In genomic region chr5:142915840-142916424, GRCh38 we compare ENCODE assay signal across 8 cellular contexts.
DNase-seq lines count a peak whose midpoint lies in the region; ATAC-seq lines count a peak whose summit lies in the region.

No MANE protein-coding gene starts in this region.

- ATAC-seq in GM21390 (IDR thresholded peaks at IDR 0.05; ENCODE audit: unreplicated experiment): peak; percentile 85
- no peak for ATAC-seq in HG03439 (IDR thresholded peaks at IDR 0.05; ENCODE audit: unreplicated experiment)

- in situ Hi-C loops in KBM-7 (cut with MboI; ENCODE audit: low pct_unique_long_range_greater_than_20kb, low sequenced_read_pairs): no loop called here

- DNase-seq in NCI-H2029 (lab: John Stamatoyannopoulos, UW): peak; percentile 9
- DNase-seq in NCI-H2029 treated with DMSO at 0.1 percent for 48 hours (lab: John Stamatoyannopoulos, UW): no peak
- DNase-seq in KBM-7: peak; percentile 60
- peak; percentile 37 for DNase-seq in SKM-1 treated with dmso at 0.1 percent for 144 hours (lab: John Stamatoyannopoulos, UW; ENCODE audit: unreplicated experiment)
- DNase-seq in hepatic stellate cell (ENCODE audit: low spot score): peak; percentile 13
- DNase-seq in GDM1 (lab: John Stamatoyannopoulos, UW): no peak

Comparison
In these comparisons a context has a peak if more than half of its experiments do, and no peak if none do; other contexts are left out.
1. DNase-seq: peak in NCI-H2029 (single experiment), KBM-7 (single experiment), SKM-1 treated with dmso at 0.1 percent for 144 hours (single experiment) and hepatic stellate cell (single experiment); none in NCI-H2029 treated with DMSO at 0.1 percent for 48 hours (single experiment) and GDM1 (single experiment).